Comparison of ENCODE assay signal across 11 cellular contexts in the genomic region with DNA sequence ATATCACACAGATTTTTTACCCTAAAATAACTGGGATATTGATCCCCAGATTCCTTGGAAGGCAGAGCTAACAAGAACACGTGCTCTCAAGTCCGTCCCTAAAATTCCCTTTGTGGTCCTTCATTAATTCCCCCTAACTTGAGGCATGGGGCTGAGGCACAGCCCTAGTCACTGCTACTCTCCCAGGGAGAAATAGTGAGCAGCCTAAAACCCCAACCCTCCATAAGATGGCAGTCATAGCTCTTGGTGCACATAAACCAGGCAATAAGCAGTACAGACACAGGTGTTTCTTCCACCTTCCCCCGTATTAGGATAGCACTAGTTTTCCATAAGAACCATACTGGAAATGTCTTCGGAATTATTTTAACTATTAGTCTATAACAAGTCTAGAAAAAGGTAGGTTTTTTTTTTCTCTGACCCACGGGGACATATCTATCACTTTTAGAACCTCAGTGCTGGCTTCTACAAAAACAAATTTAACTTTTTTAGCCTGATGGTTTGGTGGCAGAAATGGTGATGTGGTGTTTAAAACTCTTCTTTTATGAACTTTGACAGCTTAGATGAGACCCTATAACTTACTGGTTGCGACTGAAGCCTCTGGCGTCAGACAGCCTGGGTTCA. TPM values are rescaled to one million over a fixed set of nuclear protein-coding genes. Genes with fewer than 3 reads are reported as not detected.
DNase-seq lines count a peak whose midpoint lies in the region; TF ChIP-seq lines count a peak whose summit lies in the region.
"Had no signal": no experiment of that assay in that cellular context is flagged by ENCODE, and none has a peak within 500 bp of the region (broad histone marks: within the 10 kb centered on the region; RNA-seq: fewer than 3 reads in every experiment).

No MANE protein-coding gene starts in this region.

- H3K9me3 ChIP-seq in subcutaneous abdominal adipose tissue (ENCODE audit: control insufficient read depth in 5 of 5, low read length in 5 of 5), result no peaks in the 10 kb centered on the region
- no peaks in the 10 kb centered on the region for H3K9me3 ChIP-seq in sigmoid colon
- H3K9me3 ChIP-seq: Caco-2 had no signal

- H3K4me3 ChIP-seq in subcutaneous abdominal adipose tissue (ENCODE audit: low read depth in 1 of 5, low read length in 5 of 5) (no peak overlapping the region), sigmoid colon (no peak overlapping the region)

- TF ChIP-seq POLR2A in sigmoid colon (IDR thresholded peaks at IDR 0.05), result no peak

- WGBS in sigmoid colon, 2 donors, result 51 to 71% methylated on average over 7 of the region's 7 CpGs

- peak overlapping the region; percentile 40 for H3K27ac ChIP-seq in subcutaneous abdominal adipose tissue (ENCODE audit: low read depth, low read length)
- H3K27ac ChIP-seq in sigmoid colon, result no peak overlapping the region

- H3K4me1 Mint-ChIP-seq in brain, result peaks cover 22% of the 10 kb centered on the region

- H3K27me3 ChIP-seq in subcutaneous abdominal adipose tissue (ENCODE audit: control insufficient read depth in 5 of 5, insufficient read depth in 4 of 5, low read length in 5 of 5) (no peaks in the 10 kb centered on the region), sigmoid colon (no peaks in the 10 kb centered on the region)

- H3K36me3 Mint-ChIP-seq in brain, result no peaks in the 10 kb centered on the region

- TF ChIP-seq EP300 in sigmoid colon (IDR thresholded peaks at IDR 0.05), result no peak

- H3K36me3 ChIP-seq in subcutaneous abdominal adipose tissue (ENCODE audit: control insufficient read depth in 5 of 5, insufficient read depth in 5 of 5, low read length in 5 of 5), result no peaks in the 10 kb centered on the region
- H3K36me3 ChIP-seq in sigmoid colon, result no peaks in the 10 kb centered on the region

- peak overlapping the region in 3 of 5 experiments; percentile 19 to 71 (median 35) for H3K27ac Mint-ChIP-seq in brain

- H3K9ac ChIP-seq in subcutaneous abdominal adipose tissue (ENCODE audit: low read length in 5 of 5), result no peak overlapping the region

- peak; percentile 30 to 35 for TF ChIP-seq CTCF in brain (conservative IDR thresholded peaks at IDR 0.05)
- TF ChIP-seq CTCF in sigmoid colon (IDR thresholded peaks at IDR 0.05), result no peak

- H3K4me1 ChIP-seq in subcutaneous abdominal adipose tissue (ENCODE audit: control insufficient read depth in 5 of 5, insufficient read depth in 5 of 5, low read length in 5 of 5) (peaks cover 8 to 56% (median 53%) of the 10 kb centered on the region in 5 donors), sigmoid colon (peaks cover 0 to 35% (median 31%) of the 10 kb centered on the region in 4 donors)

- no peaks in the 10 kb centered on the region for H3K9me3 Mint-ChIP-seq in brain

- H3K27me3 Mint-ChIP-seq in brain, result peaks cover 14% of the 10 kb centered on the region

- intact Hi-C loops in sigmoid colon (cut with DNase I), result no loop called here

- H3K4me3 Mint-ChIP-seq in brain, result peak overlapping the region in 1 of 5 experiments; percentile 65

- peak; percentile 50 for DNase-seq in SIG-M5 treated with dmso at 0.1 percent for 504 hours (lab: John Stamatoyannopoulos, UW; ENCODE audit: unreplicated experiment)
- no peak for DNase-seq in SIG-M5 (lab: John Stamatoyannopoulos, UW)
- peak; percentile 28 for DNase-seq in NCI-H146 treated with DMSO at 0.1 percent for 48 hours (lab: John Stamatoyannopoulos, UW; ENCODE audit: unreplicated experiment)
- DNase-seq in sigmoid colon, result no peak
- DNase-seq in MV-4-11 (lab: John Stamatoyannopoulos, UW), result no peak
- DNase-seq in stimulated activated naive CD4-positive, alpha-beta T cell treated with Interleukin-2 at 50 U/mL for 16 hours (lab: John Stamatoyannopoulos, UW), result no peak
- DNase-seq: activated CD8-positive, alpha-beta memory T cell treated with anti-CD3 and anti-CD28 coated beads for 24 hours had no signal

RNA-seq across cellular contexts. Expression of gene ARHGEF40, which starts 3.1 kb away (rescaled TPM):
- 21.3 TPM for polyA plus RNA-seq in brain (ENCODE audit: insufficient read depth, low read depth, low replicate concordance)
- total RNA-seq in sigmoid colon, result 10 to 100 TPM; 15.0 to 48.5 (median 17.4) TPM
- 10 to 100 TPM; 12.5 to 26.5 (median 18.0) TPM for polyA plus RNA-seq in sigmoid colon

RNA-seq across cellular contexts. Expression of gene RNASE8, which starts 9.4 kb away (rescaled TPM):
- polyA plus RNA-seq in brain (ENCODE audit: insufficient read depth, low read depth, low replicate concordance) (not detected), sigmoid colon (not detected)
- not detected for total RNA-seq in sigmoid colon
- total RNA-seq: Caco-2, lung microvascular endothelial cell had no signal

RNA-seq across cellular contexts. Expression of gene RNASE7, which starts 24.8 kb away (rescaled TPM):
- polyA plus RNA-seq in brain (ENCODE audit: insufficient read depth, low read depth, low replicate concordance) (not detected), sigmoid colon (under 1 TPM in 1 of 3 donors, not detected in 2; 0.10 TPM)
- not detected for total RNA-seq in sigmoid colon
- total RNA-seq: Caco-2, lung microvascular endothelial cell had no signal

RNA-seq across cellular contexts. Expression of gene ZNF219, which starts 31.5 kb away (rescaled TPM):
- polyA plus RNA-seq in brain (ENCODE audit: insufficient read depth, low read depth, low replicate concordance) (49.4 TPM), sigmoid colon (10 to 100 TPM; 27.6 to 52.9 (median 29.4) TPM)
- 10 to 100 TPM; 38.2 to 89.7 (median 65.0) TPM for total RNA-seq in sigmoid colon

RNA-seq across cellular contexts. Expression of gene RNASE13, which starts 32.4 kb away (rescaled TPM):
- polyA plus RNA-seq in brain (ENCODE audit: insufficient read depth, low read depth, low replicate concordance), result not detected
- total RNA-seq in sigmoid colon, result not detected
- not detected for polyA plus RNA-seq in sigmoid colon
- total RNA-seq: Caco-2, lung microvascular endothelial cell had no signal

Comparison
In these comparisons a context has a peak if more than half of its experiments do, and no peak if none do; other contexts are left out.
1. DNase-seq: peak in SIG-M5 treated with dmso at 0.1 percent for 504 hours (single experiment) and NCI-H146 treated with DMSO at 0.1 percent for 48 hours (single experiment); none in SIG-M5 (single experiment), sigmoid colon (single experiment), MV-4-11 (single experiment) and stimulated activated naive CD4-positive, alpha-beta T cell treated with Interleukin-2 at 50 U/mL for 16 hours (single experiment).
2. CTCF ChIP-seq: peak in brain (2 of 2); none in sigmoid colon (0 of 4).